1 cellular context compared by ENCODE assay signal in genomic region chr18:54946149-54946581, GRCh38.
TF ChIP-seq lines count a peak whose summit lies in the region.

No MANE protein-coding gene starts in this region.

TF ChIP-seq in HepG2, 621 proteins besides CTCF, POLR2A, EP300 and RAD21 (continued from another document and continues in another):
- peak; percentile 53; the same call in 1 of the 2 replicates for TF ChIP-seq ZNF556 (CRISPR knock-in tag; IDR thresholded peaks at IDR 0.05; ENCODE audit: borderline replicate concordance)
- TF ChIP-seq NFIB (CRISPR knock-in tag; IDR thresholded peaks at IDR 0.05; ENCODE audit: borderline replicate concordance), result no peak
- peak; percentile 85; the same call in 1 of the 2 replicates for TF ChIP-seq ZNF710 (CRISPR knock-in tag; IDR thresholded peaks at IDR 0.05; ENCODE audit: borderline replicate concordance)
- TF ChIP-seq ZBTB42 (CRISPR knock-in tag; IDR thresholded peaks at IDR 0.05), result no peak
- no peak for TF ChIP-seq KDM5B (CRISPR knock-in tag; IDR thresholded peaks at IDR 0.05; ENCODE audit: borderline replicate concordance)
- no peak for TF ChIP-seq ZNF709 (CRISPR knock-in tag; IDR thresholded peaks at IDR 0.05)
- TF ChIP-seq ZSCAN5A (CRISPR knock-in tag; IDR thresholded peaks at IDR 0.05; ENCODE audit: borderline replicate concordance), result 0 out of 2 replicates have a peak, but pooled peaks have one; percentile 79
- TF ChIP-seq FOSL2 (CRISPR knock-in tag; IDR thresholded peaks at IDR 0.05), result peak; percentile 86
- TF ChIP-seq GZF1 (CRISPR knock-in tag; IDR thresholded peaks at IDR 0.05), result no peak
- no peak for TF ChIP-seq STAT6 (CRISPR knock-in tag; IDR thresholded peaks at IDR 0.05; ENCODE audit: borderline replicate concordance)
- TF ChIP-seq FUBP1 (CRISPR knock-in tag; IDR thresholded peaks at IDR 0.05; ENCODE audit: borderline replicate concordance), result no peak; the same call in 1 of the 2 replicates
- no peak for TF ChIP-seq ZNF451 (CRISPR knock-in tag; IDR thresholded peaks at IDR 0.05)
- peak; percentile 67; the same call in 1 of the 2 replicates for TF ChIP-seq KDM4B (CRISPR knock-in tag; IDR thresholded peaks at IDR 0.05)
- TF ChIP-seq ZNF770 (CRISPR knock-in tag; IDR thresholded peaks at IDR 0.05), result no peak
- peak; percentile 94 for TF ChIP-seq FOXA3 (CRISPR knock-in tag; IDR thresholded peaks at IDR 0.05)
- TF ChIP-seq GTF3A (CRISPR knock-in tag; conservative IDR thresholded peaks at IDR 0.05), result no peak
- peak; percentile 96 for TF ChIP-seq TARDBP (CRISPR knock-in tag; IDR thresholded peaks at IDR 0.05)
- TF ChIP-seq SRSF4 (IDR thresholded peaks at IDR 0.05; ENCODE audit: low read depth, low read length, poor library complexity, severe bottlenecking), result no peak
- TF ChIP-seq ZNF543 (CRISPR knock-in tag; IDR thresholded peaks at IDR 0.05), result no peak
- TF ChIP-seq ZNF317 (CRISPR knock-in tag; IDR thresholded peaks at IDR 0.05), result no peak
- TF ChIP-seq HNF4G (IDR thresholded peaks at IDR 0.05; ENCODE audit: borderline replicate concordance, low read depth, low read length), result peak; percentile 96
- peak; percentile 88; the same call in 1 of the 2 replicates for TF ChIP-seq HNF4G (CRISPR knock-in tag; IDR thresholded peaks at IDR 0.05; ENCODE audit: borderline replicate concordance, low read depth)
- no peak for TF ChIP-seq ZFYVE20 (CRISPR knock-in tag; IDR thresholded peaks at IDR 0.05; ENCODE audit: borderline replicate concordance, low read depth)
- peak; percentile 21; the same call in 1 of the 3 replicates for TF ChIP-seq MXI1 (IDR thresholded peaks at IDR 0.05; ENCODE audit: borderline replicate concordance, low read depth, low read length)
- no peak for TF ChIP-seq RARG (CRISPR knock-in tag; IDR thresholded peaks at IDR 0.05; ENCODE audit: low read depth)
- no peak for TF ChIP-seq ZNF766 (CRISPR knock-in tag; IDR thresholded peaks at IDR 0.05; ENCODE audit: borderline replicate concordance)
- no peak for TF ChIP-seq ZNF576 (CRISPR knock-in tag; IDR thresholded peaks at IDR 0.05)
- no peak for TF ChIP-seq ZBTB2 (CRISPR knock-in tag; IDR thresholded peaks at IDR 0.05; ENCODE audit: low read depth)
- TF ChIP-seq CENPBD1 (CRISPR knock-in tag; IDR thresholded peaks at IDR 0.05; ENCODE audit: borderline replicate concordance, low read depth), result no peak
- no peak for TF ChIP-seq RNF2 (conservative IDR thresholded peaks at IDR 0.05; ENCODE audit: low read depth)
- TF ChIP-seq ZKSCAN8 (CRISPR knock-in tag; IDR thresholded peaks at IDR 0.05; ENCODE audit: borderline replicate concordance), result peak; percentile 68; the same call in 1 of the 2 replicates
- TF ChIP-seq ZBTB4 (CRISPR knock-in tag; IDR thresholded peaks at IDR 0.05; ENCODE audit: borderline replicate concordance), result no peak
- TF ChIP-seq SALL2 (CRISPR knock-in tag; IDR thresholded peaks at IDR 0.05), result no peak
- TF ChIP-seq ZNF3 (CRISPR knock-in tag; IDR thresholded peaks at IDR 0.05), result no peak
- no peak for TF ChIP-seq SETDB1 (CRISPR knock-in tag; IDR thresholded peaks at IDR 0.05; ENCODE audit: borderline replicate concordance)
- no peak for TF ChIP-seq THYN1 (CRISPR knock-in tag; IDR thresholded peaks at IDR 0.05; ENCODE audit: borderline replicate concordance, low read depth)
- TF ChIP-seq SOX13 (IDR thresholded peaks at IDR 0.05), result peak; percentile 81
- peak in 1 of 2 experiments; percentile 88; a peak in 2 of 4 replicates for TF ChIP-seq SOX13 (CRISPR knock-in tag; conservative IDR thresholded peaks at IDR 0.05 in 1 of 2, IDR thresholded peaks at IDR 0.05 in 1 of 2)
- no peak for TF ChIP-seq ELK4 (CRISPR knock-in tag; IDR thresholded peaks at IDR 0.05; ENCODE audit: borderline replicate concordance)
- TF ChIP-seq ZNF7 (CRISPR knock-in tag; IDR thresholded peaks at IDR 0.05), result no peak
- TF ChIP-seq ZNF503 (CRISPR knock-in tag; IDR thresholded peaks at IDR 0.05), result peak; percentile 72
- peak; percentile 60; the same call in 1 of the 2 replicates for TF ChIP-seq KAT7 (CRISPR knock-in tag; IDR thresholded peaks at IDR 0.05; ENCODE audit: borderline replicate concordance)
- peak; percentile 75; the same call in 1 of the 2 replicates for TF ChIP-seq TOPORS (CRISPR knock-in tag; IDR thresholded peaks at IDR 0.05)
- peak; percentile 89; the same call in 1 of the 2 replicates for TF ChIP-seq ZNF788 (CRISPR knock-in tag; IDR thresholded peaks at IDR 0.05; ENCODE audit: borderline replicate concordance)
